Comparison of ENCODE assay signal across 12 cellular contexts in genomic region chr22:40094449-40094848, GRCh38.
DNase-seq lines count a peak whose midpoint lies in the region; ATAC-seq, FAIRE-seq and TF ChIP-seq lines count a peak whose summit lies in the region.
"Had no signal": no experiment of that assay in that cellular context is flagged by ENCODE, and none has a peak within 500 bp of the region (broad histone marks: within the 10 kb centered on the region; RNA-seq: fewer than 3 reads in every experiment).

No MANE protein-coding gene starts in this region.

- H3K4me3 ChIP-seq in ACC112 (ENCODE audit: low read depth, low read length): peak overlapping the region; percentile 74
- H3K4me3 ChIP-seq in transverse colon: no peak overlapping the region

- in situ Hi-C loops in transverse colon (cut with MboI; ENCODE audit: low pct_ligation_motif_present in 1 of 4, low pct_unique_long_range_greater_than_20kb in 1 of 4, low sequenced_read_pairs in 3 of 4): no loop called here

- H3K9me3 Mint-ChIP-seq in activated T-helper 17 cell treated with anti-CD3 and anti-CD28 coated beads, Interleukin-2, amount 50 U/mL, for 72 hours: no peaks in the 10 kb centered on the region

- no peaks in the 10 kb centered on the region for H3K79me2 ChIP-seq in ACC112 (ENCODE audit: control insufficient read depth, insufficient read depth, low read length, unreplicated experiment)

- FAIRE-seq in GM18507 (lab: Jason Lieb, UNC): peak; percentile 62
- FAIRE-seq: HTR-8/SVneo had no signal

- H3K27me3 ChIP-seq in ACC112 (ENCODE audit: insufficient read depth, low read length) (no peaks in the 10 kb centered on the region), transverse colon (no peaks in the 10 kb centered on the region)

- no peak for TF ChIP-seq EP300 in transverse colon (IDR thresholded peaks at IDR 0.05; ENCODE audit: low read depth)

- H3K4me1 Mint-ChIP-seq in activated T-helper 17 cell treated with anti-CD3 and anti-CD28 coated beads, Interleukin-2, amount 50 U/mL, for 72 hours: peaks cover 40% of the 10 kb centered on the region

- H3K27ac ChIP-seq in ACC112 (ENCODE audit: low read depth, low read length) (peak overlapping the region; percentile 19; the same call in 1 of the 2 replicates), transverse colon (peak overlapping the region in 1 of 4 donors; percentile 6)
- H3K27ac ChIP-seq: C4-2B had no signal

- TF ChIP-seq CTCF in transverse colon (IDR thresholded peaks at IDR 0.05): no peak

- WGBS in transverse colon (ENCODE audit: low coverage in 1 of 2), 2 donors: 0 to 11% methylated on average over 1 of the region's 1 CpG

- H3K4me1 ChIP-seq in ACC112 (ENCODE audit: control insufficient read depth, insufficient read depth, low read length, unreplicated experiment): no peaks in the 10 kb centered on the region
- H3K4me1 ChIP-seq in transverse colon: peaks cover 0 to 20% (median 5%) of the 10 kb centered on the region in 4 donors

- DNase-seq in GM18507 (ENCODE audit: extremely low spot score, insufficient read length, low read depth) (no peak), left lobe of liver (ENCODE audit: low spot score) (no peak), NCI-H1092 treated with DMSO at 0.1 percent for 48 hours (lab: John Stamatoyannopoulos, UW) (no peak), transverse colon (no peak), DMS153 (lab: John Stamatoyannopoulos, UW) (no peak)
- DNase-seq in stimulated activated CD4-positive, alpha-beta T cell treated with anti-CD3 and anti-CD28 coated beads, Interleukin-15, amount 100 ng/mL, for 24 hours: no peak
- DNase-seq: cortex of kidney, NCI-H2029 had no signal

- peak; percentile 49 for ATAC-seq in activated T-helper 17 cell treated with anti-CD3 and anti-CD28 coated beads, Interleukin-2, amount 50 U/mL, for 72 hours (replicated peaks)
- ATAC-seq in left lobe of liver: peak; percentile 60

- no peaks in the 10 kb centered on the region for H3K9me3 ChIP-seq in transverse colon

- H3K36me3 ChIP-seq in ACC112 (ENCODE audit: insufficient read depth, low read length) (no peaks in the 10 kb centered on the region), transverse colon (no peaks in the 10 kb centered on the region)

- H3K27me3 Mint-ChIP-seq in activated T-helper 17 cell treated with anti-CD3 and anti-CD28 coated beads, Interleukin-2, amount 50 U/mL, for 72 hours: no peaks in the 10 kb centered on the region

- peak overlapping the region; percentile 70 for H3K27ac Mint-ChIP-seq in activated T-helper 17 cell treated with anti-CD3 and anti-CD28 coated beads, Interleukin-2, amount 50 U/mL, for 72 hours

- H3K4me3 Mint-ChIP-seq in activated T-helper 17 cell treated with anti-CD3 and anti-CD28 coated beads, Interleukin-2, amount 50 U/mL, for 72 hours: peak overlapping the region; percentile 84

- no peak for TF ChIP-seq POLR2A in transverse colon (IDR thresholded peaks at IDR 0.05)

- peak overlapping the region; percentile 81 for H2AFZ ChIP-seq in ACC112 (ENCODE audit: low read length, unreplicated experiment)

- intact Hi-C loops in transverse colon (cut with DNase I; ENCODE audit: low total_unique reads): no loop called here

- no peaks in the 10 kb centered on the region for H3K36me3 Mint-ChIP-seq in activated T-helper 17 cell treated with anti-CD3 and anti-CD28 coated beads, Interleukin-2, amount 50 U/mL, for 72 hours (ENCODE audit: low read depth)
